Comparison of ENCODE assay signal across 18 cellular contexts in the genomic region with DNA sequence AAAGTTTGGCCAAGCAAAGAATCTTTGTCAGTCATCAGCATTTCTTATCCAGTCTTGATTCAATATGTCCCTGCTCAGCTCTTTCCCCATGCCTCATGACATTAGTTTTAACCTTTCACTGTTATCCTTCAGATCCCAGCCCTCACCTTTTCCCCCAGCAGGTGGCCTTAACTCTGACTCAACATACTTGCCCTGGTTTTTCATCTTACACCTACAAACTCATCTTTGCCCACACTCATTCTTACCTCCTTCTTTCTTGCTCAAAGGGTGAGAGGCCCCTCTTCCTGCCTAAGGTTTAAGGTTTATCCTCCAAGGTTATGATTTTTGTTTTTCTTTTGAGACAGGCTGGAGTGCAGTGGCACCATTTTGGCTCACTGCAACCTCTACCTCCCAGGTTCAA. TPM values are rescaled to one million over a fixed set of nuclear protein-coding genes. Genes with fewer than 3 reads are reported as not detected.
"Had no signal": no experiment of that assay in that cellular context is flagged by ENCODE, and none has a peak within 500 bp of the region (broad histone marks: within the 10 kb centered on the region; RNA-seq: fewer than 3 reads in every experiment).

No MANE protein-coding gene starts in this region.

- DNase-seq: activated B cell treated with CpG ODN at 0.5 μM for 24 hours, anterior cingulate cortex, foreskin melanocyte, head of caudate nucleus, nephron progenitor cell, psoas muscle, right lobe of liver, SHP77, thyroid gland had no signal

- H3K27me3 ChIP-seq: breast epithelium, right lobe of liver, thyroid gland, vagina had no signal

- H3K9me3 Mint-ChIP-seq: activated B cell treated with CpG ODN at 0.5 μM for 24 hours; activated T-cell treated with anti-CD3 and anti-CD28 coated beads, Interleukin-2, amount 50 U/mL, for 4 hours had no signal

- H3K4me1 ChIP-seq: breast epithelium, psoas muscle, right lobe of liver, thyroid gland had no signal

- H3K27ac ChIP-seq: breast epithelium, psoas muscle, right lobe of liver, thyroid gland, vagina had no signal

- H3K36me3 ChIP-seq: breast epithelium, right lobe of liver, thyroid gland, vagina had no signal

- H3K4me3 Mint-ChIP-seq: activated B cell treated with CpG ODN at 0.5 μM for 24 hours, nephron progenitor cell had no signal

- H3K9me3 ChIP-seq: breast epithelium, psoas muscle, right lobe of liver, thyroid gland, vagina had no signal

- H3K27ac Mint-ChIP-seq: activated B cell treated with CpG ODN at 0.5 μM for 24 hours, nephron progenitor cell had no signal

- ATAC-seq: left lobe of liver, psoas muscle, right lobe of liver, SK-N-SH treated with all-trans-retinoic acid at 6 μM for 48 hours had no signal

- H3K4me3 ChIP-seq: breast epithelium, psoas muscle, right lobe of liver, thyroid gland, vagina had no signal

RNA-seq across cellular contexts. Expression of a gene that starts 57.6 kb away (rescaled TPM):
- total RNA-seq: activated B cell treated with CpG ODN at 0.5 μM for 24 hours; activated CD8-positive, alpha-beta memory T cell treated with anti-CD3 and anti-CD28 coated beads for 36 hours; activated T-cell treated with anti-CD3 and anti-CD28 coated beads, Interleukin-2, amount 50 U/mL, for 4 hours; breast epithelium; chondrocyte; left lobe of liver; mucosa of gallbladder; psoas muscle; right lobe of liver; T-helper 1 cell treated with Interleukin-12 subunit alpha and Interleukin-12 subunit beta and Interleukin-4 antibody, amounts not matched to agents 30 ng/mL and 1 ng/mL, for 36 hours; thyroid gland; vagina had no signal
